8 cellular contexts compared by ENCODE assay signal in genomic region chr12:29552324-29552927, GRCh38. TPM values are rescaled to one million over a fixed set of nuclear protein-coding genes. Genes with fewer than 3 reads are reported as not detected.
DNase-seq lines count a peak whose midpoint lies in the region; ATAC-seq and TF ChIP-seq lines count a peak whose summit lies in the region.

No MANE protein-coding gene starts in this region.

- no peak overlapping the region for H3K27ac ChIP-seq in CD4-positive, alpha-beta memory T cell (ENCODE audit: low read depth, low read length)
- H3K27ac ChIP-seq in PC-9 = no peak overlapping the region

- H4K20me1 ChIP-seq in PC-9 (ENCODE audit: insufficient read depth) = no peaks in the 10 kb centered on the region

- no peaks in the 10 kb centered on the region for H3K79me2 ChIP-seq in PC-9 (ENCODE audit: low read depth)

- H3K9me3 ChIP-seq in CD4-positive, alpha-beta memory T cell (ENCODE audit: control insufficient read depth in 1 of 2, low read length in 2 of 2) = no peaks in the 10 kb centered on the region
- no peaks in the 10 kb centered on the region for H3K9me3 ChIP-seq in PC-9 (ENCODE audit: insufficient read depth, low read depth)

- no peak overlapping the region for H3K4me3 Mint-ChIP-seq in CD4-positive, alpha-beta memory T cell
- no peak overlapping the region for H3K4me3 Mint-ChIP-seq in activated T-cell treated with anti-CD3 and anti-CD28 coated beads, Interleukin-2, amount 50 U/mL, for 72 hours
- H3K4me3 Mint-ChIP-seq in osteocyte (ENCODE audit: unreplicated experiment) (no peak overlapping the region), type B pancreatic cell (no peak overlapping the region)

- H3K4me1 Mint-ChIP-seq in CD4-positive, alpha-beta memory T cell = peaks cover 0 to 2% (median 0%) of the 10 kb centered on the region in 4 donors
- no peaks in the 10 kb centered on the region for H3K4me1 Mint-ChIP-seq in activated T-cell treated with anti-CD3 and anti-CD28 coated beads, Interleukin-2, amount 50 U/mL, for 72 hours (ENCODE audit: low read depth)
- peaks cover 9% of the 10 kb centered on the region for H3K4me1 Mint-ChIP-seq in osteocyte (ENCODE audit: unreplicated experiment)
- H3K4me1 Mint-ChIP-seq in type B pancreatic cell (ENCODE audit: unreplicated experiment) = no peaks in the 10 kb centered on the region

- POLR2A ChIA-PET in CD4-positive, alpha-beta memory T cell (lab: Charles Lee; ENCODE audit: partially characterized antibody) = no interaction called here
- POLR2A ChIA-PET in PC-9 (lab: Charles Lee; ENCODE audit: unreplicated experiment) = no interaction called here

- H3K4me2 ChIP-seq in PC-9 = no peak overlapping the region

- ATAC-seq in GM19372 (IDR thresholded peaks at IDR 0.05; ENCODE audit: low read depth, unreplicated experiment) (peak; percentile 94), HG03565 (IDR thresholded peaks at IDR 0.05; ENCODE audit: unreplicated experiment) (peak; percentile 84)
- ATAC-seq in activated T-cell treated with anti-CD3 and anti-CD28 coated beads, Interleukin-2, amount 50 U/mL, for 72 hours (replicated peaks in 1 of 2) = peak; percentile 60 to 65

- no peak overlapping the region for H3K4me3 ChIP-seq in CD4-positive, alpha-beta memory T cell (ENCODE audit: low read length in 2 of 2)
- H3K4me3 ChIP-seq in PC-9 (no peak overlapping the region), foreskin fibroblast (ENCODE audit: low read depth in 1 of 2, low read length in 2 of 2) (no peak overlapping the region)

- H3F3A ChIP-seq in PC-9 (ENCODE audit: insufficient read depth, low read depth) = no peaks in the 10 kb centered on the region

- CTCF ChIA-PET in CD4-positive, alpha-beta memory T cell (lab: Charles Lee; ENCODE audit: partially characterized antibody) = interaction anchor here (0.7 to 5.7 kb wide), 5 partner anchors 25 to 1255 kb away, joined by 3 to 40 read pairs (median 3); no protein-coding TSS in a partner anchor
- CTCF ChIA-PET in PC-9 (lab: Charles Lee) = no interaction called here

- no peak overlapping the region for H2AFZ ChIP-seq in PC-9

- no peaks in the 10 kb centered on the region for H3K4me1 ChIP-seq in CD4-positive, alpha-beta memory T cell (ENCODE audit: insufficient read depth, low read length)
- no peaks in the 10 kb centered on the region for H3K4me1 ChIP-seq in PC-9 (replicated peaks; ENCODE audit: insufficient read depth)

- H3K9me3 Mint-ChIP-seq in CD4-positive, alpha-beta memory T cell = no peaks in the 10 kb centered on the region
- H3K9me3 Mint-ChIP-seq in activated T-cell treated with anti-CD3 and anti-CD28 coated beads, Interleukin-2, amount 50 U/mL, for 72 hours = no peaks in the 10 kb centered on the region
- no peaks in the 10 kb centered on the region for H3K9me3 Mint-ChIP-seq in osteocyte (ENCODE audit: unreplicated experiment)
- H3K9me3 Mint-ChIP-seq in type B pancreatic cell = peaks cover 4% of the 10 kb centered on the region

- H3K27me3 Mint-ChIP-seq in CD4-positive, alpha-beta memory T cell = peaks cover 2 to 4% of the 10 kb centered on the region in 2 donors
- peaks cover 14% of the 10 kb centered on the region for H3K27me3 Mint-ChIP-seq in activated T-cell treated with anti-CD3 and anti-CD28 coated beads, Interleukin-2, amount 50 U/mL, for 72 hours (ENCODE audit: low read depth)
- H3K27me3 Mint-ChIP-seq in osteocyte (ENCODE audit: unreplicated experiment) = no peaks in the 10 kb centered on the region
- no peaks in the 10 kb centered on the region for H3K27me3 Mint-ChIP-seq in type B pancreatic cell

- H3K36me3 Mint-ChIP-seq in CD4-positive, alpha-beta memory T cell = no peaks in the 10 kb centered on the region
- H3K36me3 Mint-ChIP-seq in activated T-cell treated with anti-CD3 and anti-CD28 coated beads, Interleukin-2, amount 50 U/mL, for 72 hours (ENCODE audit: insufficient read depth in 2 of 2) = no peaks in the 10 kb centered on the region
- H3K36me3 Mint-ChIP-seq in osteocyte (ENCODE audit: unreplicated experiment) (peaks cover 19% of the 10 kb centered on the region), type B pancreatic cell (peaks cover 19% of the 10 kb centered on the region)

- H3K36me3 ChIP-seq in CD4-positive, alpha-beta memory T cell (ENCODE audit: insufficient read depth, low read length) = no peaks in the 10 kb centered on the region
- H3K36me3 ChIP-seq in PC-9 (ENCODE audit: low read depth) = no peaks in the 10 kb centered on the region

- TF ChIP-seq CTCF in PC-9 (conservative IDR thresholded peaks at IDR 0.05) (peak; percentile 92), foreskin fibroblast (IDR thresholded peaks at IDR 0.05; ENCODE audit: low read depth, low read length) (peak; percentile 94), osteocyte (IDR thresholded peaks at IDR 0.05) (peak; percentile 91), type B pancreatic cell (conservative IDR thresholded peaks at IDR 0.05) (peak; percentile 97)

- no peaks in the 10 kb centered on the region for H3K9me2 ChIP-seq in PC-9 (ENCODE audit: insufficient read depth)

- no peak overlapping the region for H3K27ac Mint-ChIP-seq in CD4-positive, alpha-beta memory T cell
- H3K27ac Mint-ChIP-seq in activated T-cell treated with anti-CD3 and anti-CD28 coated beads, Interleukin-2, amount 50 U/mL, for 72 hours = no peak overlapping the region
- H3K27ac Mint-ChIP-seq in osteocyte (ENCODE audit: unreplicated experiment) (no peak overlapping the region), type B pancreatic cell (no peak overlapping the region)

- BruUV-seq in PC-9 (replicated peaks; lab: Mats Ljungman, UMichigan) = no TSS peak

- intact Hi-C loops in CD4-positive, alpha-beta memory T cell (cut with micrococcal nuclease) = loop anchor here (1.0 kb wide), 2 partner anchors 1255 to 1292 kb away; no protein-coding TSS in a partner anchor
- intact Hi-C loops in PC-9 (cut with micrococcal nuclease; ENCODE audit: unreplicated experiment) = loop anchor here (5.0 to 10.0 kb wide), 2 partner anchors 232 to 1255 kb away; partner anchors contain the start of gene TMTC1

- H3K27me3 ChIP-seq in CD4-positive, alpha-beta memory T cell (ENCODE audit: insufficient read depth, low read length) = no peaks in the 10 kb centered on the region
- H3K27me3 ChIP-seq in PC-9 (ENCODE audit: insufficient read depth, low read depth) = no peaks in the 10 kb centered on the region

- DNase-seq in CD4-positive, alpha-beta memory T cell = peak; percentile 41 to 51 (median 48)
- peak; percentile 36 to 60 for DNase-seq in PC-9
- peak; percentile 68 to 74 for DNase-seq in activated T-cell treated with anti-CD3 and anti-CD28 coated beads, Interleukin-2, amount 50 U/mL, for 72 hours
- DNase-seq in foreskin fibroblast = peak; percentile 36 to 75
- DNase-seq in osteocyte (ENCODE audit: extremely low spot score, unreplicated experiment) = peak; percentile 87
- peak; percentile 78 for DNase-seq in type B pancreatic cell (ENCODE audit: extremely low spot score, unreplicated experiment)

RNA-seq across cellular contexts. Expression of gene OVCH1, which starts 54.9 kb away (rescaled TPM):
- total RNA-seq in CD4-positive, alpha-beta memory T cell = not detected
- not detected for polyA plus RNA-seq in CD4-positive, alpha-beta memory T cell
- total RNA-seq in PC-9 (2021) (not detected in 2 replicates), osteocyte (0.46 and 0.52 TPM in 2 replicates), type B pancreatic cell (ENCODE audit: low replicate concordance) (1.0 and 3.2 TPM in 2 replicates)
- not detected for total RNA-seq in activated T-cell treated with anti-CD3 and anti-CD28 coated beads, Interleukin-2, amount 50 U/mL, for 72 hours
